10 cellular contexts compared by ENCODE assay signal in the genomic region with DNA sequence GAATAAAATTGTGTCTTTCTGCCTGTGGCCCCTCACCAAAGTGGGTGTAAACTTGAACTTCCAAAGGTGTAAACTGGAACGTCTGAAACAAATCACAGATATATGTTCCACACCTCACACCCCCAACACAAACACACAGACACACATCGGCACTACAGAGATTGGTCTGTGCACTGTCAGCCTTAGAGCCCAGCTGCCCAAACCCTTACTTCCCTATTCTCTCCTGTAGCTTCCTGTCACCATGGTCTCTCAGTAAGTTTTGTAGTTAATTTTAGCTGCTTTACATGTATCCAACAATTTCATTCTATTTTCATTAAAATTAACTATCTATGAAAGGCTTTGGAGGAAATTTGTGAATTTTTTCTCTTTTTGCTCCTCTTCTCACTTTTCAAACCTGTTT. TPM values are rescaled to one million over a fixed set of nuclear protein-coding genes. Genes with fewer than 3 reads are reported as not detected.
DNase-seq lines count a peak whose midpoint lies in the region; ATAC-seq and TF ChIP-seq lines count a peak whose summit lies in the region.
"Had no signal": no experiment of that assay in that cellular context is flagged by ENCODE, and none has a peak within 500 bp of the region (broad histone marks: within the 10 kb centered on the region; RNA-seq: fewer than 3 reads in every experiment).

No MANE protein-coding gene starts in this region.

- H3K23ac ChIP-seq in neuronal stem cell (ENCODE audit: low read depth, low read length, poor library complexity), result no peak overlapping the region

- H3K79me2 ChIP-seq in OCI-LY3 (ENCODE audit: low read length), result peaks cover 100% of the 10 kb centered on the region

- H3K4me1 ChIP-seq in OCI-LY3 (ENCODE audit: low read length) (peaks cover 59% of the 10 kb centered on the region), neuronal stem cell (ENCODE audit: control insufficient read depth in 2 of 2, insufficient read depth in 1 of 2, low read depth in 1 of 2, low read length in 2 of 2) (peaks cover 0 to 6% of the 10 kb centered on the region in 2 donors), sigmoid colon (peaks cover 0 to 54% (median 38%) of the 10 kb centered on the region in 4 donors), gastrocnemius medialis (peaks cover 51 to 64% of the 10 kb centered on the region in 2 donors)

- no CpG with 5 or more reads among the region's 2 CpGs for WGBS in neuronal stem cell (ENCODE audit: extremely low coverage in 2 of 2, insufficient read length in 2 of 2, insufficient replicate concordance in 1 of 2), 2 donors
- WGBS in sigmoid colon, 2 donors, result 12 to 18% methylated on average over 2 of the region's 2 CpGs

- peaks cover 44% of the 10 kb centered on the region for H4K20me1 ChIP-seq in OCI-LY3 (ENCODE audit: insufficient read depth, low read length)

- H3K27ac ChIP-seq in OCI-LY3 (ENCODE audit: low read length), result peak overlapping the region; percentile 60
- H3K27ac ChIP-seq in neuronal stem cell (replicated peaks; ENCODE audit: low read length), result no peak overlapping the region
- H3K27ac ChIP-seq in sigmoid colon, result no peak overlapping the region
- H3K27ac ChIP-seq in gastrocnemius medialis, result peak overlapping the region in 1 of 4 donors; percentile 32
- H3K27ac ChIP-seq: body of pancreas, KMS-11 had no signal

- H3K4me3 ChIP-seq in OCI-LY3 (ENCODE audit: low read length) (peak overlapping the region; percentile 57), neuronal stem cell (ENCODE audit: low read length in 2 of 2) (no peak overlapping the region), sigmoid colon (no peak overlapping the region), gastrocnemius medialis (peak overlapping the region in 1 of 4 donors; percentile 14)
- H3K4me3 ChIP-seq: body of pancreas had no signal

- H3K9ac ChIP-seq in OCI-LY3 (ENCODE audit: low read length), result peak overlapping the region; percentile 40
- no peak overlapping the region for H3K9ac ChIP-seq in neuronal stem cell (ENCODE audit: low read depth, low read length, poor library complexity)
- H3K9ac ChIP-seq: KMS-11 had no signal

- peak overlapping the region; percentile 92 for H4K8ac ChIP-seq in neuronal stem cell (ENCODE audit: low read depth, low read length)

- intact Hi-C loops in sigmoid colon (cut with DNase I), result no loop called here
- intact Hi-C loops in gastrocnemius medialis (cut with DNase I; ENCODE audit: low total_unique reads), result loop anchor here (10.0 kb wide), 1 partner anchor 578 kb away; the partner anchor contains the start of gene PCCA

- no peak overlapping the region for H3K18ac ChIP-seq in neuronal stem cell (ENCODE audit: low read length)

- peaks cover 13% of the 10 kb centered on the region for H3K79me1 ChIP-seq in neuronal stem cell (ENCODE audit: low read depth, low read length)

- TF ChIP-seq CTCF in OCI-LY3 (IDR thresholded peaks at IDR 0.05; ENCODE audit: low read depth, low read length) (no peak), sigmoid colon (IDR thresholded peaks at IDR 0.05) (no peak), gastrocnemius medialis (IDR thresholded peaks at IDR 0.05 in 4 of 5, conservative IDR thresholded peaks at IDR 0.05 in 1 of 5) (no peak)

- DNase-seq in neuronal stem cell (ENCODE audit: low spot score) (no peak), sigmoid colon (no peak), gastrocnemius medialis (no peak), ecto neural progenitor cell (ENCODE audit: low spot score) (no peak)
- DNase-seq in stimulated activated CD4-positive, alpha-beta T cell treated with anti-CD3 and anti-CD28 coated beads, Interleukin-4, amount 100 ng/mL, for 1 hour, result no peak
- DNase-seq: body of pancreas had no signal

- no peak overlapping the region for H4K91ac ChIP-seq in neuronal stem cell (ENCODE audit: low read depth, low read length, poor library complexity)

- ATAC-seq in GM19035 (IDR thresholded peaks at IDR 0.05; ENCODE audit: unreplicated experiment) (peak; percentile 57), HG02840 (IDR thresholded peaks at IDR 0.05; ENCODE audit: low FRiP score, unreplicated experiment) (peak; percentile 74), gastrocnemius medialis (no peak)
- ATAC-seq: body of pancreas had no signal

- TF ChIP-seq POLR2A in sigmoid colon (IDR thresholded peaks at IDR 0.05) (no peak), gastrocnemius medialis (IDR thresholded peaks at IDR 0.05) (no peak)

- H2BK5ac ChIP-seq in neuronal stem cell (ENCODE audit: low read length), result no peak overlapping the region

- no peak for TF ChIP-seq EP300 in sigmoid colon (IDR thresholded peaks at IDR 0.05)

- H2AK5ac ChIP-seq in neuronal stem cell (ENCODE audit: low read depth, low read length), result no peak overlapping the region

- in situ Hi-C loops in gastrocnemius medialis (cut with MboI; ENCODE audit: low sequenced_read_pairs in 4 of 4), result loop anchor here in 1 of 4 donors (10.0 kb wide), 1 partner anchor 72 kb away; no protein-coding TSS in a partner anchor

- H2AFZ ChIP-seq in OCI-LY3 (ENCODE audit: low read depth, low read length), result no peak overlapping the region
- H2AFZ ChIP-seq in neuronal stem cell (ENCODE audit: low read length), result no peak overlapping the region

- H3K4me2 ChIP-seq in OCI-LY3 (ENCODE audit: low read length), result peak overlapping the region; percentile 71
- no peak overlapping the region for H3K4me2 ChIP-seq in neuronal stem cell (ENCODE audit: insufficient read depth, low read length, poor library complexity, severe bottlenecking)
- H3K4me2 ChIP-seq: KMS-11 had no signal

- H3K9me3 ChIP-seq in OCI-LY3 (ENCODE audit: insufficient read depth, low read length) (peaks cover 7% of the 10 kb centered on the region; the same call in 1 of the 2 replicates), neuronal stem cell (replicated peaks in 1 of 2; ENCODE audit: control insufficient read depth in 2 of 2, insufficient read depth in 1 of 2, low read depth in 1 of 2, low read length in 2 of 2) (peaks cover 10 to 22% of the 10 kb centered on the region in 2 donors), sigmoid colon (no peaks in the 10 kb centered on the region), gastrocnemius medialis (no peaks in the 10 kb centered on the region)

- H2BK15ac ChIP-seq in neuronal stem cell (ENCODE audit: low read length), result no peak overlapping the region

- no peak overlapping the region for H2BK12ac ChIP-seq in neuronal stem cell (ENCODE audit: low read length)

- no peak overlapping the region for H2BK120ac ChIP-seq in neuronal stem cell (ENCODE audit: low read depth, low read length)

- H3K27me3 ChIP-seq in OCI-LY3 (ENCODE audit: low read depth, low read length) (no peaks in the 10 kb centered on the region), neuronal stem cell (ENCODE audit: control insufficient read depth in 3 of 3, insufficient read depth in 3 of 3, low read depth in 1 of 3, low read length in 3 of 3) (no peaks in the 10 kb centered on the region), sigmoid colon (no peaks in the 10 kb centered on the region), gastrocnemius medialis (no peaks in the 10 kb centered on the region)
- H3K27me3 ChIP-seq: body of pancreas had no signal

- H3K4ac ChIP-seq in neuronal stem cell (ENCODE audit: low read length), result no peak overlapping the region

- no peak overlapping the region for H3K14ac ChIP-seq in neuronal stem cell (ENCODE audit: low read length)

- peaks cover 29% of the 10 kb centered on the region for H3K36me3 ChIP-seq in OCI-LY3 (replicated peaks; ENCODE audit: low read depth, low read length)
- peaks cover 7 to 30% of the 10 kb centered on the region in 2 donors for H3K36me3 ChIP-seq in neuronal stem cell (replicated peaks in 1 of 2; ENCODE audit: control insufficient read depth in 2 of 2, insufficient read depth in 2 of 2, low read length in 2 of 2)
- peaks cover 0 to 9% (median 2%) of the 10 kb centered on the region in 4 donors for H3K36me3 ChIP-seq in sigmoid colon
- no peaks in the 10 kb centered on the region for H3K36me3 ChIP-seq in gastrocnemius medialis

RNA-seq across cellular contexts. Expression of gene TM9SF2, which starts 5.4 kb away (rescaled TPM):
- polyA plus RNA-seq in neuronal stem cell (2013, experiment 1 of 2), result 48.9 TPM
- 48.3 TPM for polyA plus RNA-seq in neuronal stem cell (2013, experiment 2 of 2)
- total RNA-seq in sigmoid colon, result 10 to 100 TPM; 60.9 to 75.3 (median 64.5) TPM
- polyA plus RNA-seq in sigmoid colon, result 100 to 1,000 TPM in 1 of 3 donors, 10 to 100 TPM in 2; 21.6 to 110 (median 42.1) TPM
- 10 to 100 TPM; 47.3 to 69.9 (median 55.7) TPM for total RNA-seq in gastrocnemius medialis

Comparison
In these comparisons a context has a peak if more than half of its experiments do, and no peak if none do; other contexts are left out.
1. ATAC-seq: peak in GM19035 (single experiment) and HG02840 (single experiment); none in gastrocnemius medialis (0 of 2).